Comparison of ENCODE assay signal across 20 cellular contexts in the genomic region with DNA sequence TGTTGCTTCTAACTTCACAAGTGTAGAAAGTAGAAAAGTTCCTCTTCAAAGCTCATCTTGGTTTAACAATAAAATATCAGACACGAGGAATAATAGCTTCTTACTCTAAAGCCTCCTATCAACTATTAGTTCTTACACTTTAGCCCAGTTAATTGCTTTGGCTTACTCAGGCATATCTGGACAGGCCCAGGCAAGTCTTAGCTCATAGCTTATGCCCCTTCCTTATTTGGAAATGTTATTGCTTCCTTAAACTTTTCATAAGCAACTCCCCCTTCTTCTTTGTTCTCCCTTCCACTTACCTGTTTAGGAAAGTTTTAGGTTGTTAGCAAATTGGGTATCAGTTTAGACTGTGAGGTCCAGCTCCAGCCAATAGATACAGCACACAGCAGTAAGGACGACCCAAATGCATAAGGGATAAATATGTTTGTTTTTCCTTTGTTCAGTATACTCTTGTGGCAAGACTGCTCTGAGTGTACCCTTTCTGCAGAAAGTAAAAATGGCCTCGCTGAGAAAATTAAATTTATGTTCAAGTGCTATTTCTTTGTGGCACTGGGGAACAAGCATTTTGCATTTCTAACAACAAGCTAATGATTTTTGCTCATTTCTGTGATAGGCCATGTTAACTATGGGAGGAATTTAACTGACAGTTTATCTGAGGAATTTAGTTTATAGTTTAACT.
DNase-seq lines count a peak whose midpoint lies in the region; ATAC-seq lines count a peak whose summit lies in the region.
"Had no signal": no experiment of that assay in that cellular context is flagged by ENCODE, and none has a peak within 500 bp of the region (broad histone marks: within the 10 kb centered on the region; RNA-seq: fewer than 3 reads in every experiment).

No MANE protein-coding gene starts in this region.

- ATAC-seq in HG03565 (IDR thresholded peaks at IDR 0.05; ENCODE audit: unreplicated experiment): no peak
- ATAC-seq: A549; activated T-helper 17 cell treated with anti-CD3 and anti-CD28 coated beads, Interleukin-2, amount 50 U/mL, for 72 hours; CD8-positive, alpha-beta T cell; stimulated activated naive CD8-positive, alpha-beta T cell treated with anti-CD3 and anti-CD28 coated beads, Interleukin-15, Interleukin-2, amounts not matched to agents 100 U/mL and 50 U/mL, for 24 hours had no signal

- peak; percentile 1 to 23 for DNase-seq in NCI-H524 (lab: John Stamatoyannopoulos, UW)
- no peak for DNase-seq in NCI-H524 treated with DMSO at 0.1 percent for 48 hours (lab: John Stamatoyannopoulos, UW)
- DNase-seq in OCI-M1 (lab: John Stamatoyannopoulos, UW): peak; percentile 10
- DNase-seq in glomerular visceral epithelial cell (ENCODE audit: extremely low spot score): peak; percentile 22
- DNase-seq in skeletal muscle cell (ENCODE audit: low read depth): peak; percentile 12
- DNase-seq in COLO829 (ENCODE audit: low spot score): no peak
- DNase-seq in SIG-M5 treated with dmso at 0.1 percent for 504 hours (lab: John Stamatoyannopoulos, UW; ENCODE audit: unreplicated experiment): no peak
- DNase-seq: adrenal gland; CD8-positive, alpha-beta T cell; GOT3; kidney; NCI-H510A; PC-9; posterior cingulate gyrus; stimulated activated CD4-positive, alpha-beta T cell treated with anti-CD3 and anti-CD28 coated beads, Interleukin-12 subunit alpha, Interleukin-12 subunit beta, amount 100 ng/mL, for 4 hours; stimulated activated naive CD8-positive, alpha-beta T cell treated with anti-CD3 and anti-CD28 coated beads, Interleukin-15, Interleukin-2, amounts not matched to agents 100 U/mL and 50 U/mL, for 24 hours; upper lobe of left lung had no signal

- H3K4me3 ChIP-seq in skeletal muscle cell (ENCODE audit: low read depth, low read length): no peak overlapping the region
- H3K4me3 ChIP-seq: A549, adrenal gland, PC-9, upper lobe of left lung had no signal

Comparison
In these comparisons a context has a peak if more than half of its experiments do, and no peak if none do; other contexts are left out.
1. DNase-seq: peak in NCI-H524 (2 of 2), OCI-M1 (single experiment), glomerular visceral epithelial cell (single experiment) and skeletal muscle cell (single experiment); none in NCI-H524 treated with DMSO at 0.1 percent for 48 hours (single experiment), COLO829 (single experiment) and SIG-M5 treated with dmso at 0.1 percent for 504 hours (single experiment).